ENCODE assay signal across 2 cellular contexts in the genomic region with DNA sequence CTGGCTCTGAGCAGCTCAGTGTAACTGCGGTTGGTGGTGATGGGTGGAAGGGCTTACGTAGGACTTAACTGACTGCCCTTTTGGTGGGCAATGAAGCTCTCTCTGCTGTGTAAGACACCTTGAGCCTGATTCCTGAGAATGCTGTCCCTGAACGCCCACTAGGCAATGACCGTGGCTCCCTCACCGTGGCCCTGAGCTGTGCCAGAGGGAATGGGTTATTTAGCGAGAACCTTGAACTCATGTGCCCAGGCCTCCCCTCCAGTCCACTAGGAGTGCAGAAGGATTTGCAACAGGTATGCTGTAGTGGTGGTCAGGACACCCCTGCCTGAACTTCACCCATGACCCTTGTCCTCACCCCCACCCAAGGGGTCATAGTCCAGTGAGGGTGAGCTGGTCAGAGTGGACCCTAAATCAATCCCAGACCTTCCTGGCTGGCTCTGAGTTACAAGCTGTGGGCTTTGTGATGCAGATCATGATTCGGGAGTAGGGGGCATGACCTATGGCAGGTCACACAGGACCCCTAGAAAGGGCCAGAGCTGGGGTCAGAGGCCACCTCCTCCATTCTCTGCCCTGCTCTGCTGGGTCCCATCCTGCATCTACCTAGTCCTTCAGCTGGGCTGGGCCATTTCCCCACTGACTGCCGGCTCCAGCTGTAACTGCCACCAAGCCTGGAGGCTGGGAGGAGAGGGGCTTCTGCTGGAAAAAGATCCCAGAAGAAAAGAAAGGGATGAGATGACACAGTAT.
TF ChIP-seq lines count a peak whose summit lies in the region.

No MANE protein-coding gene starts in this region.

TF ChIP-seq in HEK293, 187 proteins besides CTCF, POLR2A, EP300 and RAD21:
- TF ChIP-seq TCF7L2 (IDR thresholded peaks at IDR 0.05; ENCODE audit: borderline replicate concordance, low read depth, low read length): no peak
- TF ChIP-seq, protein P1, sequence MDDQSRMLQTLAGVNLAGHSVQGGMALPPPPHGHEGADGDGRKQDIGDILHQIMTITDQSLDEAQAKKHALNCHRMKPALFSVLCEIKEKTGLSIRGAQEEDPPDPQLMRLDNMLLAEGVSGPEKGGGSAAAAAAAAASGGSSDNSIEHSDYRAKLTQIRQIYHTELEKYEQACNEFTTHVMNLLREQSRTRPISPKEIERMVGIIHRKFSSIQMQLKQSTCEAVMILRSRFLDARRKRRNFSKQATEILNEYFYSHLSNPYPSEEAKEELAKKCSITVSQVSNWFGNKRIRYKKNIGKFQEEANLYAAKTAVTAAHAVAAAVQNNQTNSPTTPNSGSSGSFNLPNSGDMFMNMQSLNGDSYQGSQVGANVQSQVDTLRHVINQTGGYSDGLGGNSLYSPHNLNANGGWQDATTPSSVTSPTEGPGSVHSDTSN (CRISPR knock-in tag; IDR thresholded peaks at IDR 0.05): no peak
- no peak for TF ChIP-seq ZNF548 (tag by site-specific recombination; IDR thresholded peaks at IDR 0.05)
- TF ChIP-seq FEZF1 (tag by site-specific recombination; IDR thresholded peaks at IDR 0.05): no peak
- TF ChIP-seq BCL11B (tag by site-specific recombination; IDR thresholded peaks at IDR 0.05; ENCODE audit: low read depth): peak; percentile 54; the same call in 1 of the 2 replicates
- TF ChIP-seq ZNF366 (tag by site-specific recombination; conservative IDR thresholded peaks at IDR 0.05): no peak
- no peak for TF ChIP-seq ZNF324 (tag by site-specific recombination; IDR thresholded peaks at IDR 0.05)
- TF ChIP-seq ZFHX2 (tag by site-specific recombination; conservative IDR thresholded peaks at IDR 0.05): no peak
- TF ChIP-seq MZF1 (tag by site-specific recombination; IDR thresholded peaks at IDR 0.05; ENCODE audit: borderline replicate concordance): no peak
- TF ChIP-seq ZBTB17 (tag by site-specific recombination; IDR thresholded peaks at IDR 0.05): no peak
- TF ChIP-seq ZNF555 (tag by site-specific recombination; conservative IDR thresholded peaks at IDR 0.05): no peak
- TF ChIP-seq ZFP69B (tag by site-specific recombination; IDR thresholded peaks at IDR 0.05): no peak
- no peak for TF ChIP-seq ZNF146 (tag by site-specific recombination; IDR thresholded peaks at IDR 0.05)
- no peak for TF ChIP-seq IKZF3 (tag by site-specific recombination; IDR thresholded peaks at IDR 0.05)
- TF ChIP-seq, protein P2, sequence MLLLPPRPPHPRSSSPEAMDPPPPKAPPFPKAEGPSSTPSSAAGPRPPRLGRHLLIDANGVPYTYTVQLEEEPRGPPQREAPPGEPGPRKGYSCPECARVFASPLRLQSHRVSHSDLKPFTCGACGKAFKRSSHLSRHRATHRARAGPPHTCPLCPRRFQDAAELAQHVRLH (tag by site-specific recombination; IDR thresholded peaks at IDR 0.05): no peak
- TF ChIP-seq ZNF302 (tag by site-specific recombination; IDR thresholded peaks at IDR 0.05; ENCODE audit: low read depth): no peak
- TF ChIP-seq SCRT2 (tag by site-specific recombination; IDR thresholded peaks at IDR 0.05): peak; percentile 41; the same call in 1 of the 2 replicates

TF ChIP-seq in HepG2, 621 proteins besides CTCF, POLR2A, EP300 and RAD21:
- TF ChIP-seq NFKB2 (CRISPR knock-in tag; IDR thresholded peaks at IDR 0.05; ENCODE audit: borderline replicate concordance) (no peak), HNF4A (CRISPR knock-in tag; IDR thresholded peaks at IDR 0.05) (peak; percentile 30; the same call in 1 of the 2 replicates)
